In the genomic region with DNA sequence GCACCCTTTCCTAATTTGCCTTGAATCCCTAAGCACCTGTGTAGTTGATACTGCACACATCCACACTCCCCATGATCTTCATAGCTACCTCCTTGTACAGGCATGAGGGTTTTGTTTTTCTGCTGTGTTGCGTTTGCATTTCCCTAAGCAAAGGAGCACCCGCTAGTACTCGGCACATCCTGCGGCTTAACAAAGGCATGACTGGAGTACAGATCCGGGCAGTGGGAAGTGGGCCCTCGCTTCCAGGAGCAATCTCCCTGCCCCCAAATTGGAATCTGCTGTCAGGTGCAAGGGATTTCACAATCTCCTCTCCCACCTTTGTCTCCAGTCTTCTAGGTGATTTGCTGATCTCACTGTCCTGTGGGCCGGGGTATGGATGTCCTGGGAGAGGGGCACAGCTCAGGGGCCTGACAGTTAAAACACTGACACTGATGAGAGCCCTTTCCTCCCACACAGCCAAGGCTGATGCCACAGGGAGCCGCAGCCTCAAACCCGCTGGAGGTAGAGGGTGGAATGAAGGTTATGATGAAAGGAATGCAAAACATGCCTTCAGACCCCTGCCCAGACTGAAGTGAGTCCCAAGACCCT, we compare ENCODE assay signal across 1 cellular context.
A peak's percentile ranks its signal among the peaks of the same experiment; 100 is the strongest.
TF ChIP-seq lines count a peak whose summit lies in the region.

No MANE protein-coding gene starts in this region.

TF ChIP-seq in HepG2, 621 proteins besides CTCF, POLR2A, EP300 and RAD21:
- TF ChIP-seq CEBPB (IDR thresholded peaks at IDR 0.05; ENCODE audit: borderline replicate concordance, low read depth, low read length), result peak; percentile 30; the same call in 1 of the 2 replicates
- TF ChIP-seq ZMYM2 (CRISPR knock-in tag; IDR thresholded peaks at IDR 0.05), result no peak
- no peak for TF ChIP-seq ZSCAN5A (CRISPR knock-in tag; IDR thresholded peaks at IDR 0.05; ENCODE audit: borderline replicate concordance)
